ENCODE assay signal across 8 cellular contexts in the genomic region with DNA sequence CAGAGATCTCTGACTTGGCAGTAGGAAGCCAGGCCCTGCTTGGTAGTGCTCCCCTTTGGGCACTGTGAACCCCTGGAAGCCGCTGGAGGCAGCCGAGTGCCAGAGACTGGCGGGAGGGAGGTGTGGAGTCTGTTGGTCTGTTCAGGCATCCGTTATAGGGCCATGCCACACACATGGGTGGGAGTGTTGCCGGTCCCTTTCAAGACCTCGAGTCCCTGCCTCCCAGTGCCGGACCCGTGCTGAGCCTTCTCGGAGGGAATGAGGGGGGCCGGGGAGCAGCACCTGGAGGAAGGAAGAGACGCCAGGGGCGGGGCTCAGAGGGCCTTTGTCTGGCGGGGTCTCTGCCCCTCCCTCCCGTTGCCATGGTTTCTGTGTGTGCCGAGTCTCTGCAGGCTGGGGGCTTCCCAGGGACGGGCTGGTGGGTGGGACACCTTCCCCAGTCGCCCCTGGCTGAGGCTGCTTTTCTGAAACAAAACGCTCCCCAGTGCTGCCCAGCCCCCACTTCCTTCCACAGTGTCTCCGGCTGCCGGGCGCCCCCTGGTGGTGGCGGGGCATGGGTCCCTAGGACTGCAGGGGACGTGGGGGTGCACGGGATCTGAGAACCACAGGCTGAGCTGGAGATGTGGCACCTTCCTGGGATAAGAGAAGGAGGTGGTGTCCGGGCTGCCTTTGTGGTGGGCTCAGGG. TPM values are rescaled to one million over a fixed set of nuclear protein-coding genes. Genes with fewer than 3 reads are reported as not detected.
DNase-seq lines count a peak whose midpoint lies in the region; ATAC-seq lines count a peak whose summit lies in the region.

No MANE protein-coding gene starts in this region.

- DNase-seq in ACHN (peak; percentile 78), NCI-H69 (lab: John Stamatoyannopoulos, UW) (peak; percentile 86), ecto neural progenitor cell (ENCODE audit: low spot score) (peak; percentile 97), lung microvascular endothelial cell (ENCODE audit: low read depth in 2 of 2) (peak; percentile 90 to 91)
- peak; percentile 94 for DNase-seq in activated CD4-positive, alpha-beta memory T cell treated with anti-CD3 and anti-CD28 coated beads, Interleukin-2, amount 10 ng/mL, durations not matched to agents 7 days and 5 days
- DNase-seq in stimulated activated CD4-positive, alpha-beta T cell treated with anti-CD3 and anti-CD28 coated beads, TNF-alpha, amount 100 ng/mL, for 24 hours (ENCODE audit: low read depth in 3 of 3) = peak; percentile 92 to 94 (median 93)

- CTCF ChIA-PET in activated CD4-positive, alpha-beta memory T cell treated with anti-CD3 and anti-CD28 coated beads, Interleukin-2, amount 10 ng/mL, durations not matched to agents 7 days and 5 days (lab: Charles Lee) = interaction anchor here (0.9 to 8.1 kb wide), 34 partner anchors 8 to 906 kb away, joined by 3 to 212 read pairs (median 6); partner anchors contain the start of genes GNAI2, GNAT1, HYAL3 and IFRD2

- H3K4me1 Mint-ChIP-seq in activated CD4-positive, alpha-beta memory T cell treated with anti-CD3 and anti-CD28 coated beads, Interleukin-2, amount 10 ng/mL, durations not matched to agents 7 days and 5 days = peaks cover 91% of the 10 kb centered on the region

- peak overlapping the region; percentile 78 for H3K4me3 Mint-ChIP-seq in activated CD4-positive, alpha-beta memory T cell treated with anti-CD3 and anti-CD28 coated beads, Interleukin-2, amount 10 ng/mL, durations not matched to agents 7 days and 5 days

- POLR2A ChIA-PET in activated CD4-positive, alpha-beta memory T cell treated with anti-CD3 and anti-CD28 coated beads, Interleukin-2, amount 10 ng/mL, durations not matched to agents 7 days and 5 days (lab: Charles Lee) = interaction anchor here (0.8 to 9.7 kb wide), 14 partner anchors 10 to 123 kb away, joined by 3 to 117 read pairs (median 6); partner anchors contain the start of genes GNAI2, HYAL3, IFRD2 and NAA80

- H3K9me3 Mint-ChIP-seq in activated CD4-positive, alpha-beta memory T cell treated with anti-CD3 and anti-CD28 coated beads, Interleukin-2, amount 10 ng/mL, durations not matched to agents 7 days and 5 days = no peaks in the 10 kb centered on the region

- in situ Hi-C loops in ACHN (cut with HindIII; ENCODE audit: low pct_ligation_motif_present, low pct_unique_long_range_greater_than_20kb, low sequenced_read_pairs) = no loop called here

- peaks cover 42% of the 10 kb centered on the region for H3K36me3 Mint-ChIP-seq in activated CD4-positive, alpha-beta memory T cell treated with anti-CD3 and anti-CD28 coated beads, Interleukin-2, amount 10 ng/mL, durations not matched to agents 7 days and 5 days (ENCODE audit: low read depth)

- peak overlapping the region; percentile 94 for H3K27ac Mint-ChIP-seq in activated CD4-positive, alpha-beta memory T cell treated with anti-CD3 and anti-CD28 coated beads, Interleukin-2, amount 10 ng/mL, durations not matched to agents 7 days and 5 days

- ATAC-seq in GM18519 (IDR thresholded peaks at IDR 0.05; ENCODE audit: low FRiP score, unreplicated experiment) (peak; percentile 30), HG03103 (IDR thresholded peaks at IDR 0.05; ENCODE audit: low read depth, unreplicated experiment) (peak; percentile 45)

- H3K27me3 Mint-ChIP-seq in activated CD4-positive, alpha-beta memory T cell treated with anti-CD3 and anti-CD28 coated beads, Interleukin-2, amount 10 ng/mL, durations not matched to agents 7 days and 5 days = no peaks in the 10 kb centered on the region

RNA-seq across cellular contexts. Expression of gene GNAI2, which starts 10.0 kb away (rescaled TPM):
- total RNA-seq in activated CD4-positive, alpha-beta memory T cell treated with anti-CD3 and anti-CD28 coated beads, Interleukin-2, amount 10 ng/mL, durations not matched to agents 7 days and 5 days = 100 to 1,000 TPM; 493 to 519 TPM
- 415 and 488 TPM in 2 replicates for total RNA-seq in lung microvascular endothelial cell

RNA-seq across cellular contexts. Expression of gene SEMA3B, which starts 23.0 kb away (rescaled TPM):
- under 1 TPM; 0.38 to 0.55 TPM for total RNA-seq in activated CD4-positive, alpha-beta memory T cell treated with anti-CD3 and anti-CD28 coated beads, Interleukin-2, amount 10 ng/mL, durations not matched to agents 7 days and 5 days
- 0.44 and 0.60 TPM in 2 replicates for total RNA-seq in lung microvascular endothelial cell

RNA-seq across cellular contexts. Expression of gene LSMEM2, which starts 32.9 kb away (rescaled TPM):
- total RNA-seq in activated CD4-positive, alpha-beta memory T cell treated with anti-CD3 and anti-CD28 coated beads, Interleukin-2, amount 10 ng/mL, durations not matched to agents 7 days and 5 days = not detected
- not detected in 2 replicates for total RNA-seq in lung microvascular endothelial cell

RNA-seq across cellular contexts. Expression of gene SLC38A3, which starts 40.9 kb away (rescaled TPM):
- not detected for total RNA-seq in activated CD4-positive, alpha-beta memory T cell treated with anti-CD3 and anti-CD28 coated beads, Interleukin-2, amount 10 ng/mL, durations not matched to agents 7 days and 5 days
- total RNA-seq in lung microvascular endothelial cell = under 0.01 TPM in 1 of 2 replicates, not detected in the other

RNA-seq across cellular contexts. Expression of gene IFRD2, which starts 46.3 kb away (rescaled TPM):
- total RNA-seq in activated CD4-positive, alpha-beta memory T cell treated with anti-CD3 and anti-CD28 coated beads, Interleukin-2, amount 10 ng/mL, durations not matched to agents 7 days and 5 days = 10 to 100 TPM; 40.6 to 45.0 TPM
- total RNA-seq in lung microvascular endothelial cell = 78.7 and 104 TPM in 2 replicates

Comparison
In these comparisons a context has a peak if more than half of its experiments do, and no peak if none do; other contexts are left out.
1. Peak in every context shown above with its lines: DNase-seq and ATAC-seq.